In the genomic region with DNA sequence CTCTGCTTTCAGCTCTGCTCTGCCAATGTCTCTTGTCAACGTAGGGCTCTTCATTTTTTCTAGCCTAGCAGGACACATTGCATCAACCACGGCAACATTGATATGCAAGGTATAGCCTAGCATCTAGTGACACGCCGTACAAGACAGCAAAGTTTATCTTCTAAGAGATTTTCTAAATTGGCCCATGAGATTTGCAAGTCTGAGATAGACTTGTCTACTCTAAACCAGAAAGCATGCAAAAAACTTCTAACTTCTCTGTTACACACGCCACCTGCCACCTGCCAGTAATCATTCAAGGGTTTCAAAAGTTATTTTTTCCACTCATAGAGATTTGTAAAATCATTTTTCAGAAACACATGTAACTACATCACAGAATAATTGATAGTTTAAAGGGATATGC, we compare ENCODE assay signal across 31 cellular contexts.
"Had no signal": no experiment of that assay in that cellular context is flagged by ENCODE, and none has a peak within 500 bp of the region (broad histone marks: within the 10 kb centered on the region; RNA-seq: fewer than 3 reads in every experiment).

No MANE protein-coding gene starts in this region.

- H3K36me3 Mint-ChIP-seq: activated naive CD8-positive, alpha-beta T cell had no signal

- H3K36me3 ChIP-seq: brain microvascular endothelial cell, esophagus squamous epithelium, gastroesophageal sphincter, WERI-Rb-1 had no signal

- ATAC-seq: activated CD4-positive, CD25-positive, alpha-beta regulatory T cell treated with anti-CD3 and anti-CD28 coated beads, Interleukin-2, amount 50 U/mL, for 24 hours; activated CD8-positive, alpha-beta T cell treated with anti-CD3 and anti-CD28 coated beads for 36 hours; activated T-cell treated with anti-CD3 and anti-CD28 coated beads, Interleukin-2, amount 50 U/mL, for 4 hours; activated T-helper 17 cell treated with anti-CD3 and anti-CD28 coated beads, Interleukin-2, amount 50 U/mL, for 72 hours; effector memory CD8-positive, alpha-beta T cell; gastroesophageal sphincter; T-helper 17 cell had no signal

- H3K9me3 ChIP-seq: esophagus squamous epithelium, gastroesophageal sphincter had no signal

- H3K27ac ChIP-seq: brain microvascular endothelial cell, epithelial cell of prostate, esophagus squamous epithelium, gastroesophageal sphincter, WERI-Rb-1 had no signal

- DNase-seq: activated B cell treated with CpG ODN at 0.5 μM for 24 hours; activated CD4-positive, alpha-beta T cell treated with anti-CD3 and anti-CD28 coated beads for 48 hours; activated CD4-positive, alpha-beta T cell treated with anti-CD3 and anti-CD28 coated beads, Interleukin-2, amount 50 U/mL, for 1 hour; activated CD4-positive, alpha-beta T cell treated with anti-CD3 and anti-CD28 coated beads, Interleukin-2, amount 50 U/mL, for 48 hours; activated CD8-positive, alpha-beta memory T cell treated with anti-CD3 and anti-CD28 coated beads for 24 hours; activated CD8-positive, alpha-beta T cell treated with anti-CD3 and anti-CD28 coated beads for 36 hours; activated effector memory CD4-positive, alpha-beta T cell treated with Interleukin-2 at 50 U/mL for 16 hours; activated gamma-delta T cell treated with Interleukin-2 at 50 U/mL for 16 hours; activated naive CD4-positive, alpha-beta T cell treated with anti-CD3 and anti-CD28 coated beads, Interleukin-2, amount 50 U/mL, for 16 hours; activated naive CD4-positive, alpha-beta T cell treated with Interleukin-2 at 50 U/mL for 16 hours; activated T-cell treated with anti-CD3 and anti-CD28 coated beads, Interleukin-2, amount 50 U/mL, for 4 hours; amniotic stem cell; anterior cingulate cortex; brain microvascular endothelial cell; cortex of kidney; dermis blood vessel endothelial cell; effector CD4-positive, alpha-beta T cell; effector memory CD8-positive, alpha-beta T cell; esophagus squamous epithelium; foreskin melanocyte; head of caudate nucleus; T-helper 17 cell; T1000; WERI-Rb-1 had no signal

- H3K4me3 Mint-ChIP-seq: activated B cell treated with CpG ODN at 0.5 μM for 24 hours; activated CD8-positive, alpha-beta T cell treated with anti-CD3 and anti-CD28 coated beads for 36 hours; activated naive CD8-positive, alpha-beta T cell; activated T-cell treated with anti-CD3 and anti-CD28 coated beads, Interleukin-2, amount 50 U/mL, for 4 hours; activated T-helper 17 cell treated with anti-CD3 and anti-CD28 coated beads, Interleukin-2, amount 50 U/mL, for 72 hours; central memory CD8-positive, alpha-beta T cell; effector memory CD8-positive, alpha-beta T cell; T-helper 17 cell; T-helper 2 cell treated with Interferon-gamma antibody and Interleukin-4, amounts not matched to agents 5 μg/mL and 100 μg/mL, for 36 hours had no signal

- H3K4me1 Mint-ChIP-seq: activated B cell treated with CpG ODN at 0.5 μM for 24 hours; activated T-helper 17 cell treated with anti-CD3 and anti-CD28 coated beads, Interleukin-2, amount 50 U/mL, for 72 hours; central memory CD8-positive, alpha-beta T cell; T-helper 17 cell had no signal

- H3K27me3 ChIP-seq: brain microvascular endothelial cell, esophagus squamous epithelium, gastroesophageal sphincter had no signal

- H3K4me1 ChIP-seq: esophagus squamous epithelium, gastroesophageal sphincter had no signal

- H3K27ac Mint-ChIP-seq: activated B cell treated with CpG ODN at 0.5 μM for 24 hours; activated CD8-positive, alpha-beta T cell treated with anti-CD3 and anti-CD28 coated beads for 36 hours; activated naive CD8-positive, alpha-beta T cell; activated T-helper 17 cell treated with anti-CD3 and anti-CD28 coated beads, Interleukin-2, amount 50 U/mL, for 72 hours; effector memory CD8-positive, alpha-beta T cell; T-helper 17 cell; T-helper 2 cell treated with Interferon-gamma antibody and Interleukin-4, amounts not matched to agents 5 μg/mL and 100 μg/mL, for 36 hours had no signal

- H3K4me3 ChIP-seq: esophagus squamous epithelium, gastroesophageal sphincter had no signal

- H3K9me3 Mint-ChIP-seq: activated B cell treated with CpG ODN at 0.5 μM for 24 hours; activated T-cell treated with anti-CD3 and anti-CD28 coated beads, Interleukin-2, amount 50 U/mL, for 4 hours; T-helper 2 cell treated with Interferon-gamma antibody and Interleukin-4, amounts not matched to agents 5 μg/mL and 100 μg/mL, for 36 hours had no signal

- H3K27me3 Mint-ChIP-seq: activated B cell treated with CpG ODN at 0.5 μM for 24 hours; activated CD8-positive, alpha-beta T cell treated with anti-CD3 and anti-CD28 coated beads for 36 hours; activated naive CD8-positive, alpha-beta T cell; activated T-helper 17 cell treated with anti-CD3 and anti-CD28 coated beads, Interleukin-2, amount 50 U/mL, for 72 hours; central memory CD8-positive, alpha-beta T cell; effector memory CD8-positive, alpha-beta T cell; T-helper 17 cell had no signal
